25 cellular contexts compared by ENCODE assay signal in genomic region chr10:127577878-127578627, GRCh38. TPM values are rescaled to one million over a fixed set of nuclear protein-coding genes. Genes with fewer than 3 reads are reported as not detected.
DNase-seq lines count a peak whose midpoint lies in the region; ATAC-seq and TF ChIP-seq lines count a peak whose summit lies in the region.
"Had no signal": no experiment of that assay in that cellular context is flagged by ENCODE, and none has a peak within 500 bp of the region (broad histone marks: within the 10 kb centered on the region; RNA-seq: fewer than 3 reads in every experiment).

No MANE protein-coding gene starts in this region.

- H3K9me3 Mint-ChIP-seq in T-helper 2 cell treated with Interferon-gamma antibody and Interleukin-4, amounts not matched to agents 5 μg/mL and 100 μg/mL, for 36 hours, result no peaks in the 10 kb centered on the region

- H3K27ac ChIP-seq in left ventricle myocardium inferior (replicated peaks), result peak overlapping the region; percentile 72
- H3K27ac ChIP-seq in dorsolateral prefrontal cortex, result peak overlapping the region in 31 of 59 donors; percentile 9 to 78 (median 33)
- no peak overlapping the region for H3K27ac ChIP-seq in lower lobe of right lung
- H3K27ac ChIP-seq in coronary artery, result no peak overlapping the region
- H3K27ac ChIP-seq: BLaER1 treated with 17β-estradiol and CSF1 and Interleukin-3, amounts not matched to agents 10 nM and 100 nM; GM23248 had no signal

- intact Hi-C loops in left ventricle myocardium inferior (cut with micrococcal nuclease), result no loop called here
- intact Hi-C loops in left ventricle myocardium superior (cut with micrococcal nuclease), result no loop called here
- intact Hi-C loops in dorsolateral prefrontal cortex (cut with DNase I), result loop anchor here in 1 of 2 donors (5.0 kb wide), 1 partner anchor 39 kb away; no protein-coding TSS in a partner anchor
- intact Hi-C loops in lower lobe of right lung (cut with DNase I), result no loop called here

- H3K36me3 Mint-ChIP-seq in T-helper 2 cell treated with Interferon-gamma antibody and Interleukin-4, amounts not matched to agents 5 μg/mL and 100 μg/mL, for 36 hours (ENCODE audit: low read depth), result no peaks in the 10 kb centered on the region

- H3K27ac Mint-ChIP-seq in T-helper 2 cell treated with Interferon-gamma antibody and Interleukin-4, amounts not matched to agents 5 μg/mL and 100 μg/mL, for 36 hours, result no peak overlapping the region
- H3K27ac Mint-ChIP-seq: CD4-positive, alpha-beta T cell; H9 had no signal

- no peaks in the 10 kb centered on the region for H3K27me3 Mint-ChIP-seq in T-helper 2 cell treated with Interferon-gamma antibody and Interleukin-4, amounts not matched to agents 5 μg/mL and 100 μg/mL, for 36 hours (ENCODE audit: low read depth)

- H3K4me1 Mint-ChIP-seq in T-helper 2 cell treated with Interferon-gamma antibody and Interleukin-4, amounts not matched to agents 5 μg/mL and 100 μg/mL, for 36 hours (ENCODE audit: low read depth), result no peaks in the 10 kb centered on the region
- H3K4me1 Mint-ChIP-seq: H9 had no signal

- H3K27me3 ChIP-seq in left ventricle myocardium inferior (ENCODE audit: low read depth) (peaks cover 4% of the 10 kb centered on the region), dorsolateral prefrontal cortex (no peaks in the 10 kb centered on the region), lower lobe of right lung (ENCODE audit: low read depth) (no peaks in the 10 kb centered on the region)
- H3K27me3 ChIP-seq: BLaER1 treated with 17β-estradiol and CSF1 and Interleukin-3, amounts not matched to agents 10 nM and 100 nM had no signal

- ATAC-seq in left ventricle myocardium superior (no peak), lower lobe of right lung (peak; percentile 40 to 58)
- ATAC-seq: HepG2 had no signal

- H3K4me3 Mint-ChIP-seq in T-helper 2 cell treated with Interferon-gamma antibody and Interleukin-4, amounts not matched to agents 5 μg/mL and 100 μg/mL, for 36 hours, result no peak overlapping the region
- H3K4me3 Mint-ChIP-seq: CD4-positive, alpha-beta T cell; H9 had no signal

- peaks cover 33% of the 10 kb centered on the region for H3K4me1 ChIP-seq in left ventricle myocardium inferior
- peaks cover 12% of the 10 kb centered on the region for H3K4me1 ChIP-seq in lower lobe of right lung

- H3K4me3 ChIP-seq in left ventricle myocardium inferior, result no peak overlapping the region
- no peak overlapping the region for H3K4me3 ChIP-seq in dorsolateral prefrontal cortex
- H3K4me3 ChIP-seq in lower lobe of right lung, result no peak overlapping the region
- no peak overlapping the region for H3K4me3 ChIP-seq in coronary artery
- H3K4me3 ChIP-seq: BLaER1 treated with 17β-estradiol and CSF1 and Interleukin-3, amounts not matched to agents 10 nM and 100 nM; GM23248 had no signal

- DNase-seq in left ventricle myocardium inferior, result no peak
- DNase-seq in left ventricle myocardium superior, result no peak
- DNase-seq in dorsolateral prefrontal cortex, result no peak
- DNase-seq in lower lobe of right lung, result no peak
- peak; percentile 53 for DNase-seq in renal cortical epithelial cell (ENCODE audit: low read depth)
- no peak for DNase-seq in GM19238 (ENCODE audit: insufficient read length, low spot score)
- DNase-seq in coronary artery (ENCODE audit: low spot score), result no peak
- DNase-seq in T-helper 2 cell treated with Interferon-gamma antibody and Interleukin-4, amounts not matched to agents 5 μg/mL and 100 μg/mL, for 36 hours (ENCODE audit: low spot score), result no peak
- DNase-seq: AML-193; CD4-positive, alpha-beta T cell; H9; Karpas-422; NCI-H1092; NCI-H1417 treated with DMSO at 0.1 percent for 48 hours; NCI-H2227 treated with DMSO at 0.1 percent for 48 hours; NCI-H526 treated with DMSO at 0.1 percent for 48 hours; RPMI8226; SHP77 treated with DMSO at 0.1 percent for 48 hours had no signal

- peaks cover 20% of the 10 kb centered on the region for H3K9me3 ChIP-seq in left ventricle myocardium inferior (replicated peaks)
- H3K9me3 ChIP-seq in lower lobe of right lung, result no peaks in the 10 kb centered on the region

- TF ChIP-seq CTCF in left ventricle myocardium inferior (IDR thresholded peaks at IDR 0.05; ENCODE audit: borderline replicate concordance), result no peak
- no peak for TF ChIP-seq CTCF in dorsolateral prefrontal cortex (IDR thresholded peaks at IDR 0.05 in 54 of 56, conservative IDR thresholded peaks at IDR 0.05 in 2 of 56; ENCODE audit: low read depth in 1 of 56, partially characterized antibody in 56 of 56)
- TF ChIP-seq CTCF in lower lobe of right lung (IDR thresholded peaks at IDR 0.05), result no peak
- no peak for TF ChIP-seq CTCF in coronary artery (IDR thresholded peaks at IDR 0.05)

- no peaks in the 10 kb centered on the region for H3K36me3 ChIP-seq in left ventricle myocardium inferior
- H3K36me3 ChIP-seq in lower lobe of right lung, result no peaks in the 10 kb centered on the region
- H3K36me3 ChIP-seq: BLaER1 treated with 17β-estradiol and CSF1 and Interleukin-3, amounts not matched to agents 10 nM and 100 nM had no signal

RNA-seq across cellular contexts. Expression of gene NPS, which starts 28.9 kb away (rescaled TPM):
- total RNA-seq in left ventricle myocardium inferior (not detected), left ventricle myocardium superior (not detected), dorsolateral prefrontal cortex (not detected), lower lobe of right lung (not detected), renal cortical epithelial cell (not detected in 2 replicates)
- total RNA-seq: CD4-positive, alpha-beta T cell; Daoy; G401; GM23248; H9; HepG2; HT1080; NCI-H460 had no signal

Comparison
In these comparisons a context has a peak if more than half of its experiments do, and no peak if none do; other contexts are left out.
1. H3K27ac ChIP-seq: peak in left ventricle myocardium inferior (single experiment) and dorsolateral prefrontal cortex (31 of 59); none in lower lobe of right lung (single experiment) and coronary artery (0 of 2).